In the genomic region with DNA sequence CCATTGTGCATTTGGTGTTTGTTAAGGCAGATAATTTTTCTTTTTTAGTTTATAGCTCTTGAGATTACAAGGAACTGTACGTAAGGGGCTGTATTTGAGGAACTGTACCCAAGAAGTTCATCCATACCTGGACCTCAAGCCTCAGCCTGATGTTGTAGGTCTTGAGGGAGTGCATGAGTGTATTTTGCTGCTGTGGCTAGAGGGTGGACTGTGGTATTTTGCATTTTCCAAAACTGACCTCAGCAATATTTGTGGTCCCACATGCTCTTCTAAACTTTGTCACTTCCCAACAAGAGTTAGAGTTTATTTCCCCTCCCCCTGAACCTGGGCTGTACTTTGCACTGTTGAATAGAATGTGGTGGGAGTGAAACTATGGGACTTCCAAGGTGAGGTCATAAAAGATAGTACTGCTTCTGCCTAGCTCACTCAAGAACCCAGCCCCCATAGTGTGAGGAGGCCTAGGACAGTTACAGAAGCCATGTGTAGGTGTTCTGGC, we compare ENCODE assay signal across 11 cellular contexts. TPM values are rescaled to one million over a fixed set of nuclear protein-coding genes. Genes with fewer than 3 reads are reported as not detected.
DNase-seq lines count a peak whose midpoint lies in the region; ATAC-seq, FAIRE-seq and TF ChIP-seq lines count a peak whose summit lies in the region.
"Had no signal": no experiment of that assay in that cellular context is flagged by ENCODE, and none has a peak within 500 bp of the region (broad histone marks: within the 10 kb centered on the region; RNA-seq: fewer than 3 reads in every experiment).

No MANE protein-coding gene starts in this region.

- H3K36me3 ChIP-seq in HEK293 (ENCODE audit: control insufficient read depth in 2 of 2, insufficient read depth in 1 of 2, low read length in 2 of 2), result no peaks in the 10 kb centered on the region

- no peak overlapping the region for H3K23ac ChIP-seq in H9 (ENCODE audit: insufficient read length, low read depth, low read length)

- H3K27me3 Mint-ChIP-seq in activated T-cell treated with anti-CD3 and anti-CD28 coated beads, Interleukin-2, amount 50 U/mL, for 4 hours (ENCODE audit: low read depth), result peaks cover 2% of the 10 kb centered on the region
- H3K27me3 Mint-ChIP-seq in stimulated activated memory B cell treated with anti-CD40 and anti-IgM and Interleukin-4, amounts not matched to agents 10 μg/mL and 1 μg/mL and 100 μg/mL, for 72 hours, result no peaks in the 10 kb centered on the region
- H3K27me3 Mint-ChIP-seq in H9 (ENCODE audit: low read depth), result no peaks in the 10 kb centered on the region
- H3K27me3 Mint-ChIP-seq: activated CD4-positive, alpha-beta T cell treated with anti-CD3 and anti-CD28 coated beads, Interleukin-2, amount 10 ng/mL, durations not matched to agents 7 days and 5 days had no signal

- no peak overlapping the region for H3K4me3 Mint-ChIP-seq in activated T-cell treated with anti-CD3 and anti-CD28 coated beads, Interleukin-2, amount 50 U/mL, for 4 hours
- no peak overlapping the region for H3K4me3 Mint-ChIP-seq in stimulated activated memory B cell treated with anti-CD40 and anti-IgM and Interleukin-4, amounts not matched to agents 10 μg/mL and 1 μg/mL and 100 μg/mL, for 72 hours
- no peak overlapping the region; a peak in 1 of 5 replicates for H3K4me3 Mint-ChIP-seq in H9
- H3K4me3 Mint-ChIP-seq: activated CD4-positive, alpha-beta T cell treated with anti-CD3 and anti-CD28 coated beads, Interleukin-2, amount 10 ng/mL, durations not matched to agents 7 days and 5 days had no signal

- H3K27ac ChIP-seq in HEK293 (ENCODE audit: extremely low read depth, low read depth, low read length), result no peak overlapping the region
- no peak overlapping the region for H3K27ac ChIP-seq in H9 (ENCODE audit: insufficient read length, low read depth, low read length)

- no peak overlapping the region for H3K18ac ChIP-seq in H9 (ENCODE audit: insufficient read length, low read depth, low read length)

- peaks cover 8% of the 10 kb centered on the region for H3K9me3 Mint-ChIP-seq in activated T-cell treated with anti-CD3 and anti-CD28 coated beads, Interleukin-2, amount 50 U/mL, for 4 hours
- no peaks in the 10 kb centered on the region for H3K9me3 Mint-ChIP-seq in stimulated activated memory B cell treated with anti-CD40 and anti-IgM and Interleukin-4, amounts not matched to agents 10 μg/mL and 1 μg/mL and 100 μg/mL, for 72 hours
- peaks cover 3 to 8% of the 10 kb centered on the region in 2 experiments; a peak in 3 of 5 replicates for H3K9me3 Mint-ChIP-seq in H9

- no peak overlapping the region for H3K4me2 ChIP-seq in H9 (ENCODE audit: insufficient read depth, insufficient read length, low read length)

- H4K20me1 ChIP-seq in H9 (ENCODE audit: control insufficient read depth, insufficient read depth, insufficient read length), result no peaks in the 10 kb centered on the region

- H3K9me3 ChIP-seq in HEK293 (ENCODE audit: control insufficient read depth, insufficient read depth, low read depth, low read length), result no peaks in the 10 kb centered on the region
- no peaks in the 10 kb centered on the region for H3K9me3 ChIP-seq in H9 (ENCODE audit: control insufficient read depth, low read depth, low read length)

- no peak overlapping the region for H3K14ac ChIP-seq in H9 (ENCODE audit: insufficient read depth, low read length)

- H2BK12ac ChIP-seq in H9 (ENCODE audit: insufficient read length, low read depth, low read length), result no peak overlapping the region

- CTCF ChIA-PET in HEK293 (lab: Yijun Ruan, JAX), result no interaction called here

- H3K4me1 ChIP-seq in HEK293 (ENCODE audit: control insufficient read depth, insufficient read depth, low read length) (no peaks in the 10 kb centered on the region), H9 (ENCODE audit: insufficient read depth, low read length) (no peaks in the 10 kb centered on the region)

- H2AK5ac ChIP-seq in H9 (ENCODE audit: insufficient read length, low read length), result no peak overlapping the region

- no peak overlapping the region for H3K27ac Mint-ChIP-seq in stimulated activated memory B cell treated with anti-CD40 and anti-IgM and Interleukin-4, amounts not matched to agents 10 μg/mL and 1 μg/mL and 100 μg/mL, for 72 hours
- peak overlapping the region in 1 of 3 experiments; percentile 67; a peak in 1 of 7 replicates for H3K27ac Mint-ChIP-seq in H9
- H3K27ac Mint-ChIP-seq: activated CD4-positive, alpha-beta T cell treated with anti-CD3 and anti-CD28 coated beads, Interleukin-2, amount 10 ng/mL, durations not matched to agents 7 days and 5 days had no signal

- peaks cover 3% of the 10 kb centered on the region for H3K4me1 Mint-ChIP-seq in activated T-cell treated with anti-CD3 and anti-CD28 coated beads, Interleukin-2, amount 50 U/mL, for 4 hours (ENCODE audit: low read depth)
- H3K4me1 Mint-ChIP-seq in stimulated activated memory B cell treated with anti-CD40 and anti-IgM and Interleukin-4, amounts not matched to agents 10 μg/mL and 1 μg/mL and 100 μg/mL, for 72 hours, result no peaks in the 10 kb centered on the region
- H3K4me1 Mint-ChIP-seq in H9, result peaks cover under 1 to 2% of the 10 kb centered on the region in 2 experiments; a peak in 3 of 4 replicates
- H3K4me1 Mint-ChIP-seq: activated CD4-positive, alpha-beta T cell treated with anti-CD3 and anti-CD28 coated beads, Interleukin-2, amount 10 ng/mL, durations not matched to agents 7 days and 5 days had no signal

- peak; percentile 84 to 89 for ATAC-seq in activated T-cell treated with anti-CD3 and anti-CD28 coated beads, Interleukin-2, amount 50 U/mL, for 4 hours
- peak; percentile 96 for ATAC-seq in HG03378 (IDR thresholded peaks at IDR 0.05; ENCODE audit: unreplicated experiment)
- ATAC-seq in stimulated activated memory B cell treated with anti-CD40 and anti-IgM and Interleukin-4, amounts not matched to agents 10 μg/mL and 1 μg/mL and 100 μg/mL, for 72 hours, result peak; percentile 73

- H2AFZ ChIP-seq in H9 (ENCODE audit: low read length), result no peak overlapping the region

- FAIRE-seq in D721Med (lab: Jason Lieb, UNC), result no peak

- POLR2A ChIA-PET in HEK293 (lab: Yijun Ruan, JAX), result no interaction called here

- peaks cover 5% of the 10 kb centered on the region for H3K36me3 Mint-ChIP-seq in activated T-cell treated with anti-CD3 and anti-CD28 coated beads, Interleukin-2, amount 50 U/mL, for 4 hours (ENCODE audit: insufficient read depth)
- H3K36me3 Mint-ChIP-seq in stimulated activated memory B cell treated with anti-CD40 and anti-IgM and Interleukin-4, amounts not matched to agents 10 μg/mL and 1 μg/mL and 100 μg/mL, for 72 hours, result peaks cover 18% of the 10 kb centered on the region
- H3K36me3 Mint-ChIP-seq in H9 (ENCODE audit: insufficient read depth in 1 of 3, low read depth in 3 of 3), result peaks cover 0 to 8% (median 3%) of the 10 kb centered on the region in 3 experiments; a peak in 2 of 7 replicates

- H3K4me3 ChIP-seq in HEK293 (ENCODE audit: low read depth, low read length), result no peak overlapping the region

- H4K8ac ChIP-seq in H9 (replicated peaks; ENCODE audit: insufficient read length, low read depth, low read length), result no peak overlapping the region

- no peak overlapping the region for H2BK120ac ChIP-seq in H9 (ENCODE audit: low read depth, low read length, poor library complexity, severe bottlenecking)

- H3T11ph ChIP-seq in H9 (ENCODE audit: low read length), result no peak overlapping the region

- H2BK5ac ChIP-seq in H9 (ENCODE audit: insufficient read length, low read length), result no peak overlapping the region

- no peak overlapping the region for H2BK20ac ChIP-seq in H9 (ENCODE audit: low read depth, low read length, poor library complexity, severe bottlenecking)

- no peak for DNase-seq in activated T-cell treated with anti-CD3 and anti-CD28 coated beads, Interleukin-2, amount 50 U/mL, for 4 hours
- no peak for DNase-seq in activated T-cell treated with anti-CD3 and anti-CD28 coated beads, Interleukin-2, amount 50 U/mL, for 48 hours
- DNase-seq in D721Med (ENCODE audit: insufficient read length, low spot score) (no peak), superior temporal gyrus (ENCODE audit: extremely low spot score) (no peak), H9 (no peak)
- DNase-seq: activated CD4-positive, alpha-beta T cell treated with anti-CD3 and anti-CD28 coated beads, Interleukin-2, amount 10 ng/mL, durations not matched to agents 7 days and 5 days; aorta; occipital lobe had no signal

- H3K23me2 ChIP-seq in H9 (ENCODE audit: insufficient read length, low read depth, low read length, poor library complexity, severe bottlenecking), result no peaks in the 10 kb centered on the region

- H3K79me2 ChIP-seq in H9 (ENCODE audit: insufficient read depth, low read length), result no peaks in the 10 kb centered on the region

- no peak overlapping the region for H2BK15ac ChIP-seq in H9 (ENCODE audit: low read depth, low read length)

- TF ChIP-seq CTCF in HEK293 (tag by site-specific recombination; IDR thresholded peaks at IDR 0.05) (no peak), D721Med (IDR thresholded peaks at IDR 0.05; ENCODE audit: insufficient read depth, missing control alignments) (no peak), H9 (conservative IDR thresholded peaks at IDR 0.05) (no peak)

- H3K79me1 ChIP-seq in H9 (ENCODE audit: insufficient read depth, low read depth, low read length, poor library complexity, severe bottlenecking), result no peaks in the 10 kb centered on the region

- H4K91ac ChIP-seq in H9 (ENCODE audit: insufficient read length, low read depth, low read length), result no peak overlapping the region

- no CpG with 5 or more reads among the region's 1 CpG for WGBS in H9 (ENCODE audit: extremely low coverage, insufficient read length, low lambda C conversion rate)

- no peak overlapping the region for H4K5ac ChIP-seq in H9 (ENCODE audit: insufficient read length, low read depth, low read length)

- no peak overlapping the region for H3K9ac ChIP-seq in H9 (ENCODE audit: extremely low read depth, insufficient read length, low read length)

- H3K27me3 ChIP-seq in H9 (ENCODE audit: insufficient read depth, low read length), result no peaks in the 10 kb centered on the region

- no peak overlapping the region for H3K4ac ChIP-seq in H9 (ENCODE audit: low read depth, low read length)

- no peak overlapping the region for H3K56ac ChIP-seq in H9 (ENCODE audit: insufficient read length, low read depth, low read length)

TF ChIP-seq in HEK293, 187 proteins besides CTCF, POLR2A, EP300 and RAD21:
- TF ChIP-seq EGR2 (tag by site-specific recombination; IDR thresholded peaks at IDR 0.05; ENCODE audit: low read depth), result peak; percentile 34; the same call in 1 of the 2 replicates
- TF ChIP-seq, protein P1, sequence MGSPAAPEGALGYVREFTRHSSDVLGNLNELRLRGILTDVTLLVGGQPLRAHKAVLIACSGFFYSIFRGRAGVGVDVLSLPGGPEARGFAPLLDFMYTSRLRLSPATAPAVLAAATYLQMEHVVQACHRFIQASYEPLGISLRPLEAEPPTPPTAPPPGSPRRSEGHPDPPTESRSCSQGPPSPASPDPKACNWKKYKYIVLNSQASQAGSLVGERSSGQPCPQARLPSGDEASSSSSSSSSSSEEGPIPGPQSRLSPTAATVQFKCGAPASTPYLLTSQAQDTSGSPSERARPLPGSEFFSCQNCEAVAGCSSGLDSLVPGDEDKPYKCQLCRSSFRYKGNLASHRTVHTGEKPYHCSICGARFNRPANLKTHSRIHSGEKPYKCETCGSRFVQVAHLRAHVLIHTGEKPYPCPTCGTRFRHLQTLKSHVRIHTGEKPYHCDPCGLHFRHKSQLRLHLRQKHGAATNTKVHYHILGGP (tag by site-specific recombination; IDR thresholded peaks at IDR 0.05), result no peak

RNA-seq across cellular contexts. Expression of a gene that starts 42.2 kb away (rescaled TPM):
- total RNA-seq in activated T-cell treated with anti-CD3 and anti-CD28 coated beads, Interleukin-2, amount 50 U/mL, for 4 hours, result 10 to 100 TPM; 14.8 to 16.7 (median 16.4) TPM
- 8.8 and 9.3 TPM in 2 replicates for total RNA-seq in H9 (2021)
